ENCODE assay signal across 20 cellular contexts in genomic region chr4:184959786-184960185, GRCh38. TPM values are rescaled to one million over a fixed set of nuclear protein-coding genes. Genes with fewer than 3 reads are reported as not detected.
A peak's percentile ranks its signal among the peaks of the same experiment; 100 is the strongest.
DNase-seq lines count a peak whose midpoint lies in the region; ATAC-seq and TF ChIP-seq lines count a peak whose summit lies in the region.
"Had no signal": no experiment of that assay in that cellular context is flagged by ENCODE, and none has a peak within 500 bp of the region (broad histone marks: within the 10 kb centered on the region; RNA-seq: fewer than 3 reads in every experiment).

No MANE protein-coding gene starts in this region.

- ATAC-seq in HG02610 (IDR thresholded peaks at IDR 0.05; ENCODE audit: unreplicated experiment), result no peak
- ATAC-seq: GM12878, GM23338 had no signal

- no peak overlapping the region for H3K4me3 Mint-ChIP-seq in activated naive CD4-positive, alpha-beta T cell treated with anti-CD3 and anti-CD28 coated beads, Interleukin-2, amount 50 U/mL, for 24 hours
- peak overlapping the region; percentile 31 for H3K4me3 Mint-ChIP-seq in neural progenitor cell
- H3K4me3 Mint-ChIP-seq: CD4-positive, CD25-positive, alpha-beta regulatory T cell; GM23338 had no signal

- dilution Hi-C loops in mammary epithelial cell (cut with HindIII; ENCODE audit: low sequenced_read_pairs), result loop anchor here (5.0 kb wide), 1 partner anchor 67 kb away; no protein-coding TSS in a partner anchor

- H3K4me3 ChIP-seq in choroid plexus epithelial cell (ENCODE audit: low read depth, low read length) (no peak overlapping the region), neural progenitor cell (no peak overlapping the region), vagina (no peak overlapping the region), mammary epithelial cell (replicated peaks in 1 of 3; ENCODE audit: insufficient read depth in 1 of 3, low read depth in 2 of 3, low read length in 3 of 3) (no peak overlapping the region), SK-N-SH (ENCODE audit: low read depth in 2 of 2, low read length in 1 of 2) (no peak overlapping the region)
- H3K4me3 ChIP-seq: GM12878, GM23338 had no signal

- peaks cover 4% of the 10 kb centered on the region for H3K4me1 Mint-ChIP-seq in activated naive CD4-positive, alpha-beta T cell treated with anti-CD3 and anti-CD28 coated beads, Interleukin-2, amount 50 U/mL, for 24 hours
- H3K4me1 Mint-ChIP-seq in neural progenitor cell, result peaks cover 39% of the 10 kb centered on the region

- BruUV-seq in mammary epithelial cell (replicated peaks; lab: Mats Ljungman, UMichigan), result no TSS peak

- CTCF ChIA-PET in mammary epithelial cell (lab: Charles Lee; ENCODE audit: low non-redundant PET) (no interaction called here), SK-N-SH (lab: Yijun Ruan, JAX) (interaction anchor here (1.4 to 4.2 kb wide), 2 partner anchors 24 to 45 kb away, joined by 3 to 12 read pairs; no protein-coding TSS in a partner anchor)

- in situ Hi-C loops in mammary epithelial cell (cut with MboI; ENCODE audit: low sequenced_read_pairs in 2 of 2), result no loop called here

- H3F3A ChIP-seq in neural progenitor cell (ENCODE audit: low read depth) (no peaks in the 10 kb centered on the region), SK-N-SH (replicated peaks; ENCODE audit: insufficient read depth) (no peaks in the 10 kb centered on the region)

- TF ChIP-seq EP300 in SK-N-SH (IDR thresholded peaks at IDR 0.05; ENCODE audit: borderline replicate concordance in 1 of 2, low read depth in 1 of 2, low read length in 1 of 2), result no peak

- no peaks in the 10 kb centered on the region for H4K20me1 ChIP-seq in neural progenitor cell (ENCODE audit: low read depth)
- H4K20me1 ChIP-seq in mammary epithelial cell (ENCODE audit: insufficient read depth, low read length), result no peaks in the 10 kb centered on the region
- no peaks in the 10 kb centered on the region for H4K20me1 ChIP-seq in SK-N-SH (ENCODE audit: insufficient read depth)

- H3K27ac ChIP-seq in neural progenitor cell (no peak overlapping the region), vagina (no peak overlapping the region), mammary epithelial cell (ENCODE audit: insufficient read depth, low read depth, low read length) (no peak overlapping the region), SK-N-SH (ENCODE audit: low read depth in 2 of 2, low read length in 1 of 2) (no peak overlapping the region)
- H3K27ac ChIP-seq: 22Rv1 had no signal

- no peak overlapping the region for H3K9ac ChIP-seq in neural progenitor cell
- no peak overlapping the region for H3K9ac ChIP-seq in mammary epithelial cell (ENCODE audit: insufficient read depth, low read length)
- H3K9ac ChIP-seq in SK-N-SH, result no peak overlapping the region

- no peaks in the 10 kb centered on the region for H3K9me3 ChIP-seq in neural progenitor cell (ENCODE audit: low read depth)
- H3K9me3 ChIP-seq in vagina, result no peaks in the 10 kb centered on the region
- no peaks in the 10 kb centered on the region for H3K9me3 ChIP-seq in mammary epithelial cell (replicated peaks; ENCODE audit: insufficient read depth, low read length)
- H3K9me3 ChIP-seq in SK-N-SH, result no peaks in the 10 kb centered on the region

- H3K9me3 Mint-ChIP-seq in activated naive CD4-positive, alpha-beta T cell treated with anti-CD3 and anti-CD28 coated beads, Interleukin-2, amount 50 U/mL, for 24 hours, result peaks cover 1% of the 10 kb centered on the region
- H3K9me3 Mint-ChIP-seq in neural progenitor cell, result peaks cover 7% of the 10 kb centered on the region

- no peaks in the 10 kb centered on the region for H3K4me1 ChIP-seq in neural progenitor cell
- H3K4me1 ChIP-seq in vagina, result peaks cover 13% of the 10 kb centered on the region
- no peaks in the 10 kb centered on the region for H3K4me1 ChIP-seq in mammary epithelial cell (ENCODE audit: insufficient read depth, low read length)
- peaks cover 0 to 7% of the 10 kb centered on the region in 2 experiments; a peak in 1 of 4 replicates for H3K4me1 ChIP-seq in SK-N-SH (ENCODE audit: control insufficient read depth in 1 of 2, insufficient read depth in 2 of 2, low read depth in 1 of 2, low read length in 1 of 2)

- no peaks in the 10 kb centered on the region for H3K27me3 Mint-ChIP-seq in activated naive CD4-positive, alpha-beta T cell treated with anti-CD3 and anti-CD28 coated beads, Interleukin-2, amount 50 U/mL, for 24 hours
- peaks cover 15% of the 10 kb centered on the region for H3K27me3 Mint-ChIP-seq in neural progenitor cell (ENCODE audit: insufficient read depth, low read depth)

- no peak for DNase-seq in activated naive CD4-positive, alpha-beta T cell (lab: John Stamatoyannopoulos, UW)
- DNase-seq in choroid plexus epithelial cell (ENCODE audit: low read depth), result peak; percentile 43
- DNase-seq in neural progenitor cell (ENCODE audit: low spot score), result no peak
- DNase-seq in vagina (ENCODE audit: extremely low spot score in 2 of 2), result peak; percentile 69 to 84
- DNase-seq in mammary epithelial cell, result no peak
- no peak for DNase-seq in SK-N-SH
- DNase-seq: Calu3; CD4-positive, CD25-positive, alpha-beta regulatory T cell; DMS 273 treated with DMSO at 0.1 percent for 48 hours; DMS79; H7 had no signal

- no peak for TF ChIP-seq RAD21 in SK-N-SH (IDR thresholded peaks at IDR 0.05; ENCODE audit: low read length)

- H3K27me3 ChIP-seq in neural progenitor cell (no peaks in the 10 kb centered on the region), vagina (no peaks in the 10 kb centered on the region), mammary epithelial cell (ENCODE audit: insufficient read depth, low read length) (no peaks in the 10 kb centered on the region), SK-N-SH (ENCODE audit: insufficient read depth) (0 out of 2 replicates have a peak, but pooled peaks cover 5% of the 10 kb centered on the region)

- POLR2A ChIA-PET in SK-N-SH (lab: Yijun Ruan, JAX), result no interaction called here

- H3K9me2 ChIP-seq in SK-N-SH, result no peaks in the 10 kb centered on the region

- H3K4me2 ChIP-seq in neural progenitor cell (no peak overlapping the region), mammary epithelial cell (ENCODE audit: insufficient read depth, low read depth, low read length) (no peak overlapping the region), SK-N-SH (no peak overlapping the region)
- H3K4me2 ChIP-seq: GM23338 had no signal

- peak overlapping the region; percentile 24 for H3K27ac Mint-ChIP-seq in activated naive CD4-positive, alpha-beta T cell treated with anti-CD3 and anti-CD28 coated beads, Interleukin-2, amount 50 U/mL, for 24 hours
- H3K27ac Mint-ChIP-seq in neural progenitor cell, result peak overlapping the region; percentile 82
- H3K27ac Mint-ChIP-seq: CD4-positive, CD25-positive, alpha-beta regulatory T cell; GM23338 had no signal

- no peak for TF ChIP-seq POLR2A in vagina (IDR thresholded peaks at IDR 0.05)

- no peaks in the 10 kb centered on the region for H3K36me3 Mint-ChIP-seq in activated naive CD4-positive, alpha-beta T cell treated with anti-CD3 and anti-CD28 coated beads, Interleukin-2, amount 50 U/mL, for 24 hours
- peaks cover under 1% of the 10 kb centered on the region for H3K36me3 Mint-ChIP-seq in neural progenitor cell

- no peaks in the 10 kb centered on the region for H3K79me2 ChIP-seq in neural progenitor cell (ENCODE audit: low read depth)
- no peaks in the 10 kb centered on the region for H3K79me2 ChIP-seq in mammary epithelial cell (ENCODE audit: insufficient read depth, low read length)
- no peaks in the 10 kb centered on the region for H3K79me2 ChIP-seq in SK-N-SH (ENCODE audit: insufficient read depth)

- WGBS in mammary epithelial cell (ENCODE audit: low coverage, missing lambda C conversion rate), result 91% methylated on average over 12 of the region's 12 CpGs
- 67% methylated on average over 12 of the region's 12 CpGs for WGBS in SK-N-SH (ENCODE audit: low lambda C conversion rate)

- H2AFZ ChIP-seq in neural progenitor cell (replicated peaks) (no peak overlapping the region), mammary epithelial cell (ENCODE audit: low read depth, low read length) (no peak overlapping the region), SK-N-SH (ENCODE audit: low read depth) (no peak overlapping the region)

- intact Hi-C loops in vagina (cut with DNase I), result no loop called here
- intact Hi-C loops in mammary epithelial cell (cut with micrococcal nuclease), result no loop called here

- no peak for TF ChIP-seq CTCF in choroid plexus epithelial cell (conservative IDR thresholded peaks at IDR 0.05; ENCODE audit: low read depth, low read length)
- no peak for TF ChIP-seq CTCF in neural progenitor cell (IDR thresholded peaks at IDR 0.05)
- TF ChIP-seq CTCF in vagina (IDR thresholded peaks at IDR 0.05), result no peak
- no peak for TF ChIP-seq CTCF in mammary epithelial cell (conservative IDR thresholded peaks at IDR 0.05 in 1 of 2, IDR thresholded peaks at IDR 0.05 in 1 of 2; ENCODE audit: extremely low read depth in 1 of 2, insufficient read depth in 1 of 2, low read depth in 1 of 2, low read length in 2 of 2)
- no peak for TF ChIP-seq CTCF in SK-N-SH (IDR thresholded peaks at IDR 0.05)

- H3K36me3 ChIP-seq in neural progenitor cell, result no peaks in the 10 kb centered on the region
- H3K36me3 ChIP-seq in vagina, result no peaks in the 10 kb centered on the region
- H3K36me3 ChIP-seq in mammary epithelial cell (ENCODE audit: insufficient read depth, low read length), result no peaks in the 10 kb centered on the region
- H3K36me3 ChIP-seq in SK-N-SH (replicated peaks in 1 of 2; ENCODE audit: control insufficient read depth in 1 of 2, insufficient read depth in 2 of 2, low read length in 1 of 2), result no peaks in the 10 kb centered on the region

TF ChIP-seq in SK-N-SH, 30 proteins besides CTCF, POLR2A, EP300 and RAD21 (continues in another document):
- TF ChIP-seq SMC3 (IDR thresholded peaks at IDR 0.05; ENCODE audit: low read depth, low read length), result no peak
- no peak for TF ChIP-seq RFX5 (IDR thresholded peaks at IDR 0.05; ENCODE audit: low read length)
- TF ChIP-seq TEAD4 (IDR thresholded peaks at IDR 0.05; ENCODE audit: borderline replicate concordance, insufficient read depth), result no peak
- no peak for TF ChIP-seq ELF1 (IDR thresholded peaks at IDR 0.05)
- TF ChIP-seq FOXJ3 (CRISPR knock-in tag; IDR thresholded peaks at IDR 0.05), result no peak
- TF ChIP-seq MXI1 (IDR thresholded peaks at IDR 0.05; ENCODE audit: low read depth, low read length), result no peak
- TF ChIP-seq RCOR1 (IDR thresholded peaks at IDR 0.05; ENCODE audit: low read length), result no peak
- TF ChIP-seq, protein P1, sequence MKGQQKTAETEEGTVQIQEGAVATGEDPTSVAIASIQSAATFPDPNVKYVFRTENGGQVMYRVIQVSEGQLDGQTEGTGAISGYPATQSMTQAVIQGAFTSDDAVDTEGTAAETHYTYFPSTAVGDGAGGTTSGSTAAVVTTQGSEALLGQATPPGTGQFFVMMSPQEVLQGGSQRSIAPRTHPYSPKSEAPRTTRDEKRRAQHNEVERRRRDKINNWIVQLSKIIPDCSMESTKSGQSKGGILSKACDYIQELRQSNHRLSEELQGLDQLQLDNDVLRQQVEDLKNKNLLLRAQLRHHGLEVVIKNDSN (IDR thresholded peaks at IDR 0.05; ENCODE audit: borderline replicate concordance, low read depth), result no peak

RNA-seq across cellular contexts. Expression of gene HELT, which starts 58.5 kb away (rescaled TPM):
- total RNA-seq in neural progenitor cell (ENCODE audit: low replicate concordance), result not detected in 2 replicates
- total RNA-seq in vagina, result not detected
- not detected for total RNA-seq in mammary epithelial cell
- polyA plus RNA-seq in mammary epithelial cell, result not detected
- polyA minus RNA-seq in mammary epithelial cell, result not detected
- not detected in 2 replicates for polyA plus RNA-seq in SK-N-SH (2012; rRNA removed)
- polyA plus RNA-seq in SK-N-SH (2012; cell fraction: cytosol; rRNA removed), result not detected in 2 replicates
- not detected in 2 replicates for polyA plus RNA-seq in SK-N-SH (2012; cell fraction: nucleus; rRNA removed)
- total RNA-seq: A673; Calu3; CD4-positive, CD25-positive, alpha-beta regulatory T cell; G401; GM12878; GM23338; H7; HT1080 had no signal
- polyA plus RNA-seq: BJ; CD4-positive, CD25-positive, alpha-beta regulatory T cell; GM12878; GM23338 had no signal

Comparison
In these comparisons a context has a peak if more than half of its experiments do, and no peak if none do; other contexts are left out.
1. DNase-seq: peak in choroid plexus epithelial cell (single experiment) and vagina (2 of 2); none in activated naive CD4-positive, alpha-beta T cell (0 of 4), neural progenitor cell (single experiment), mammary epithelial cell (single experiment) and SK-N-SH (single experiment).